Comparison of ENCODE assay signal across 8 cellular contexts in the genomic region with DNA sequence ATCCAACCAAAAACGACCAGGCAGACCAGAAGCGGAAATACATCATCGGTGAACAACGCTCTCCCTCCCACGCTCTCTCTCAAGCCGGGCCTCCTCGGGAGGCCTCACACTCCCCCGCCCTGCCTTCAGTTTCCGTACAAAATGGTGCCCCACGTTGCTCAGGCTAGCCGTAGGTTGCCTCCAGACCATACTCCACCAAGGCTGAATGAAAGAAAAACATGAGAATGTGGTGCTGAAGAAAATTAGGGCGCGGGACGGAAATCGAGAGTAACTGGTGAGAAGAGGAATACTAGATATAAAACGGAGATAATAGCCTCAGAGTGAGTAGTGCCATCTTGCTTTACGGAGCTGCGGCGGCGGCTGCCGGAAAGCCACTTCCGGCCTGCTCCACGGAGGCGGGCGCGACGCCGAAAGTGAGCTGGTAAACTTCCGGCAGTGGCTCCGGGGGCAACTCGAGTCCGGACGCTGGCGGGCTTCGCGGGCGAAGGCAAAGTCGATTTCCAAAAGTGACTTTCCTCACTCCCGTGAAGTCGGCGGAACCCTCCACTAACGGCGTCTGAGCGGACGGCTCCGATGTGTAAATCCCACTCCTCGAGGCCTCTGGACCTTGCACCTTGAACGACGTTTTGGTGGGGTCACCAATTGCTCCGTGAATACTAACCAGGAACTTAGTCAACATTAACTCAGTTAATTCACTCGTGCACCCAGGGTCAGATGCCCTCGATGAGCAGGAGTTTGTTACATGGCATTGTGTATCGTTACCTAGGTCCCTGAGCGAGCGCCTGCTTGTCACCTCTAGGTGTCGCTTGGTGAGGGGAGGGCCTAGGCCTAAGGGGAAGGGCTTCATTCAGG. TPM values are rescaled to one million over a fixed set of nuclear protein-coding genes. Genes with fewer than 3 reads are reported as not detected.
A peak's percentile ranks its signal among the peaks of the same experiment; 100 is the strongest.
DNase-seq lines count a peak whose midpoint lies in the region; FAIRE-seq and TF ChIP-seq lines count a peak whose summit lies in the region.

A gene (minus strand): TSS at position 7 of the 852 bp plus-strand sequence. CDS start 980 bp downstream, outside the sequence.

- FAIRE-seq in frontal cortex (lab: Jason Lieb, UNC) = no peak

- in situ Hi-C loops in SK-MEL-5 (cut with HindIII; ENCODE audit: low pct_unique_long_range_greater_than_20kb, low sequenced_read_pairs) = no loop called here

- TF ChIP-seq CTCF in GM06990 (IDR thresholded peaks at IDR 0.05; ENCODE audit: insufficient read depth, low read length, poor library complexity, severe bottlenecking) (peak; percentile 92), HFF-Myc (IDR thresholded peaks at IDR 0.05; ENCODE audit: low read depth, low read length, missing control alignments) (peak; percentile 65)

- H3K36me3 ChIP-seq in GM06990 (ENCODE audit: control insufficient read depth, insufficient read depth, low read length) = peaks cover 1% of the 10 kb centered on the region; the same call in 1 of the 2 replicates

- H3K4me3 ChIP-seq in GM06990 (replicated peaks; ENCODE audit: low read depth, low read length) (peak within 1 kb of the TSS; percentile 92), HFF-Myc (replicated peaks; ENCODE audit: low read depth, low read length) (peak within 1 kb of the TSS; percentile 79)

- peak; percentile 90 for DNase-seq in GM06990 (ENCODE audit: extremely low read depth, insufficient read length)
- peak; percentile 83 for DNase-seq in HFF-Myc (ENCODE audit: extremely low read depth, low read depth)
- peak; percentile 94 for DNase-seq in MV-4-11 (lab: John Stamatoyannopoulos, UW)
- DNase-seq in SK-MEL-5 (ENCODE audit: low read depth, low spot score) = peak; percentile 96
- peak; percentile 90 for DNase-seq in activated naive CD4-positive, alpha-beta T cell treated with Interleukin-2 at 50 U/mL for 16 hours
- peak; percentile 91 to 95 for DNase-seq in frontal cortex (ENCODE audit: low spot score in 2 of 2)
- peak; percentile 90 for DNase-seq in non-pigmented ciliary epithelial cell (ENCODE audit: low read depth)
- DNase-seq in superior temporal gyrus (ENCODE audit: extremely low spot score) = peak; percentile 99

- H3K27me3 ChIP-seq in GM06990 (replicated peaks; ENCODE audit: control insufficient read depth, insufficient read depth, low read length) = no peaks in the 10 kb centered on the region

RNA-seq across cellular contexts. Expression of the gene that starts here (rescaled TPM):
- total RNA-seq in SK-MEL-5 (2014; rRNA removed; shearing (Covaris generic)) = 14.9 and 15.2 TPM in 2 replicates
- 17.4 and 21.3 TPM in 2 replicates for polyA plus RNA-seq in SK-MEL-5 (2015; cell fraction: cytosol; rRNA removed)
- 31.5 and 34.1 TPM in 2 replicates for polyA plus RNA-seq in SK-MEL-5 (2015; cell fraction: nucleus; rRNA removed)
- total RNA-seq in frontal cortex = 31.4 TPM

Comparison
In these comparisons a context has a peak if more than half of its experiments do, and no peak if none do; other contexts are left out.
1. Peak in every context shown above with its lines: DNase-seq and H3K4me3 ChIP-seq.